ENCODE assay signal across 9 cellular contexts in the genomic region with DNA sequence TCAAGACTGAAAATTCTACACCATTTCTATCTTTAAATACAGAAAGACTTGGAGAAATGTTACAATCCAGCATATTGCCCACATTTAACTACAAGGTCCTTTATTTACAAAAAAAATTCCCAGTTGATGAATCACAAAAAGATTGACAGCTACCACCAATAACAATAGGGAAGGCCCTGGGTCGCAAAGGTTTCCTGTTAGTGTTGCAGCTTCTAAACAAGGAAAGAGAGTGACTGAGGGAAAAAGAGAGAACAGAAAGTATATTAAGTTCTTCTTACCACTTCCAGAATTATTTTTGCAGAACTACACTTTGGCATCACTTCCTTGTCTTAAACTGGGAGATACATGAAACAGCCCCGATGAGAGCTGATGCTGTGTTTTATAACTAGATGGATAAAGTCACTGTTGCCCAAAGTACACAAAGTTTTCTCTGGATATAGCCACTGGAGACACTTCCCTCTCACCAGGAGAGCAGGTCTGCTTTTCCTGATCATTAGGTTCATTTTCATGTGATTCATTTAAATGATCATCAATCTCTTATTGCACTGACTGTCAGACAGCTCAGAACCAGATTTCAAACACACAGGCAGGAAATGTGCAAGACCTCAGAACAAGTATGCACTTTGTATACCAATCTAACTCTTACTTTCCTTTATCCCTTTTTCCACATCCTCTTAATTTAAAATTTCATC. TPM values are rescaled to one million over a fixed set of nuclear protein-coding genes. Genes with fewer than 3 reads are reported as not detected.
DNase-seq lines count a peak whose midpoint lies in the region; FAIRE-seq and TF ChIP-seq lines count a peak whose summit lies in the region.
"Had no signal": no experiment of that assay in that cellular context is flagged by ENCODE, and none has a peak within 500 bp of the region (broad histone marks: within the 10 kb centered on the region; RNA-seq: fewer than 3 reads in every experiment).

No MANE protein-coding gene starts in this region.

- no peak for FAIRE-seq in frontal cortex (lab: Jason Lieb, UNC)

- peak overlapping the region; percentile 31 for H3K27ac ChIP-seq in angular gyrus (ENCODE audit: low read depth, low read length)

- H3K27me3 Mint-ChIP-seq in mesothelial cell of epicardium (ENCODE audit: low read depth), result no peaks in the 10 kb centered on the region

- no peaks in the 10 kb centered on the region for H3K27me3 ChIP-seq in kidney epithelial cell (ENCODE audit: control insufficient read depth, insufficient read depth, low read length)

- H3K4me1 Mint-ChIP-seq in mesothelial cell of epicardium, result no peaks in the 10 kb centered on the region

- TF ChIP-seq CTCF in kidney epithelial cell (IDR thresholded peaks at IDR 0.05; ENCODE audit: insufficient read depth, low read length, poor library complexity, severe bottlenecking), result no peak
- no peak for TF ChIP-seq CTCF in mesothelial cell of epicardium (IDR thresholded peaks at IDR 0.05; ENCODE audit: unreplicated experiment)

- H3K9me3 Mint-ChIP-seq in mesothelial cell of epicardium, result peaks cover 3% of the 10 kb centered on the region

- peaks cover 30% of the 10 kb centered on the region for H3K36me3 Mint-ChIP-seq in mesothelial cell of epicardium

- peak; percentile 19 for DNase-seq in COLO829 (ENCODE audit: low spot score)
- peak; percentile 17 for DNase-seq in HS-27A (ENCODE audit: low read depth)
- DNase-seq in kidney epithelial cell (ENCODE audit: low read depth), result peak; percentile 28
- DNase-seq in T-helper 9 cell, result no peak
- no peak for DNase-seq in NCI-H774 (lab: John Stamatoyannopoulos, UW)
- no peak for DNase-seq in frontal cortex (ENCODE audit: low spot score in 2 of 2)
- no peak for DNase-seq in mesothelial cell of epicardium (ENCODE audit: low spot score in 2 of 2, unreplicated experiment in 2 of 2)
- DNase-seq: DMS79 treated with DMSO at 0.1 percent for 48 hours had no signal

- no peaks in the 10 kb centered on the region for H3K36me3 ChIP-seq in kidney epithelial cell (ENCODE audit: control insufficient read depth, insufficient read depth, low read length)

- H3K4me3 Mint-ChIP-seq in mesothelial cell of epicardium, result no peak overlapping the region

- no peak overlapping the region for H3K4me3 ChIP-seq in kidney epithelial cell (ENCODE audit: low read depth, low read length)

- H3K27ac Mint-ChIP-seq in mesothelial cell of epicardium, result no peak overlapping the region

RNA-seq across cellular contexts. Expression of a gene that starts 57.0 kb away (rescaled TPM):
- 12.0 TPM in 2 replicates for total RNA-seq in kidney epithelial cell
- 50.5 TPM for total RNA-seq in frontal cortex
- total RNA-seq in mesothelial cell of epicardium, result 38.6 to 41.2 TPM (median 38.7 TPM) in 3 replicates

Comparison
In these comparisons a context has a peak if more than half of its experiments do, and no peak if none do; other contexts are left out.
1. DNase-seq: peak in COLO829 (single experiment), HS-27A (single experiment) and kidney epithelial cell (single experiment); none in T-helper 9 cell (single experiment), NCI-H774 (single experiment), frontal cortex (0 of 2) and mesothelial cell of epicardium (0 of 2).